Comparison of ENCODE assay signal across 28 cellular contexts in genomic region chr20:56088381-56088780, GRCh38.
"Had no signal": no experiment of that assay in that cellular context is flagged by ENCODE, and none has a peak within 500 bp of the region (broad histone marks: within the 10 kb centered on the region; RNA-seq: fewer than 3 reads in every experiment).

No MANE protein-coding gene starts in this region.

- DNase-seq: activated CD4-positive, alpha-beta T cell treated with anti-CD3 and anti-CD28 coated beads for 4 hours; activated CD4-positive, alpha-beta T cell treated with anti-CD3 and anti-CD28 coated beads, Interleukin-2, amount 50 U/mL, for 1 hour; activated CD4-positive, alpha-beta T cell treated with anti-CD3 and anti-CD28 coated beads, Interleukin-2, amount 50 U/mL, for 48 hours; activated CD4-positive, CD25-positive, alpha-beta regulatory T cell; activated CD4-positive, CD25-positive, alpha-beta regulatory T cell treated with anti-CD3 and anti-CD28 coated beads, Interleukin-2, amount 50 U/mL, for 72 hours; activated CD8-positive, alpha-beta memory T cell treated with anti-CD3 and anti-CD28 coated beads for 24 hours; activated CD8-positive, alpha-beta T cell treated with anti-CD3 and anti-CD28 coated beads for 36 hours; activated effector memory CD4-positive, alpha-beta T cell treated with anti-CD3 and anti-CD28 coated beads, Interleukin-2, amount 50 U/mL, for 16 hours; activated naive CD4-positive, alpha-beta T cell treated with anti-CD3 and anti-CD28 coated beads for 36 hours; activated naive CD8-positive, alpha-beta T cell treated with anti-CD3 and anti-CD28 coated beads for 36 hours; activated naive CD8-positive, alpha-beta T cell treated with anti-CD3 and anti-CD28 coated beads, Interleukin-2, amount 50 U/mL, for 24 hours; activated T-cell treated with anti-CD3 and anti-CD28 coated beads, Interleukin-2, amount 50 U/mL, for 1 hour; activated T-cell treated with anti-CD3 and anti-CD28 coated beads, Interleukin-2, amount 50 U/mL, for 48 hours; adrenal gland; aorta; body of pancreas; central memory CD4-positive, alpha-beta T cell; cerebellar nuclear complex; effector memory CD4-positive, alpha-beta T cell; erythroblast; foreskin keratinocyte; gastrocnemius medialis; glutamatergic neuron; T-helper 2 cell had no signal

- H3K36me3 Mint-ChIP-seq: activated naive CD4-positive, alpha-beta T cell treated with anti-CD3 and anti-CD28 coated beads, Interleukin-2, amount 50 U/mL, for 24 hours; activated naive CD8-positive, alpha-beta T cell treated with anti-CD3 and anti-CD28 coated beads for 36 hours had no signal

- ATAC-seq: activated CD8-positive, alpha-beta T cell treated with anti-CD3 and anti-CD28 coated beads for 36 hours; activated naive CD8-positive, alpha-beta T cell treated with anti-CD3 and anti-CD28 coated beads, Interleukin-2, amount 50 U/mL, for 24 hours; body of pancreas; foreskin keratinocyte; gastrocnemius medialis had no signal

- H3K27me3 Mint-ChIP-seq: activated naive CD4-positive, alpha-beta T cell treated with anti-CD3 and anti-CD28 coated beads, Interleukin-2, amount 50 U/mL, for 24 hours; activated naive CD8-positive, alpha-beta T cell treated with anti-CD3 and anti-CD28 coated beads, Interleukin-2, amount 50 U/mL, for 24 hours; dendritic cell treated with granulocyte-macrophage colony-stimulating factor and Interleukin-4, amounts not matched to agents 40 ng/mL and 50 ng/mL, for 4 days had no signal

- H3K27ac Mint-ChIP-seq: activated CD8-positive, alpha-beta T cell treated with anti-CD3 and anti-CD28 coated beads for 36 hours; activated naive CD4-positive, alpha-beta T cell treated with anti-CD3 and anti-CD28 coated beads for 36 hours; activated naive CD4-positive, alpha-beta T cell treated with anti-CD3 and anti-CD28 coated beads, Interleukin-2, amount 50 U/mL, for 24 hours; activated naive CD8-positive, alpha-beta T cell treated with anti-CD3 and anti-CD28 coated beads for 36 hours; activated naive CD8-positive, alpha-beta T cell treated with anti-CD3 and anti-CD28 coated beads, Interleukin-2, amount 50 U/mL, for 24 hours; activated T-helper 1 cell treated with anti-CD3 and anti-CD28 coated beads, Interleukin-12 subunit alpha, Interleukin-12 subunit beta, Interleukin-2, Interleukin-4 antibody, amounts not matched to agents 30 ng/mL and 10 ng/mL and 1 ng/mL, durations not matched to agents 14 hours and 24 hours and 36 hours; activated T-helper 2 cell treated with anti-CD3 and anti-CD28 coated beads, Interferon-gamma antibody, Interleukin-2, Interleukin-4, amounts not matched to agents 10 μg/mL and 5 μg/mL and 100 μg/mL, durations not matched to agents 14 hours and 24 hours and 36 hours; dendritic cell treated with granulocyte-macrophage colony-stimulating factor and Interleukin-4, amounts not matched to agents 40 ng/mL and 50 ng/mL, for 4 days had no signal

- H3K4me3 Mint-ChIP-seq: activated CD8-positive, alpha-beta T cell treated with anti-CD3 and anti-CD28 coated beads for 36 hours; activated naive CD4-positive, alpha-beta T cell treated with anti-CD3 and anti-CD28 coated beads for 36 hours; activated naive CD4-positive, alpha-beta T cell treated with anti-CD3 and anti-CD28 coated beads, Interleukin-2, amount 50 U/mL, for 24 hours; activated naive CD8-positive, alpha-beta T cell treated with anti-CD3 and anti-CD28 coated beads for 36 hours; activated naive CD8-positive, alpha-beta T cell treated with anti-CD3 and anti-CD28 coated beads, Interleukin-2, amount 50 U/mL, for 24 hours; activated T-helper 1 cell treated with anti-CD3 and anti-CD28 coated beads, Interleukin-12 subunit alpha, Interleukin-12 subunit beta, Interleukin-2, Interleukin-4 antibody, amounts not matched to agents 30 ng/mL and 10 ng/mL and 1 ng/mL, durations not matched to agents 14 hours and 24 hours and 36 hours; dendritic cell treated with granulocyte-macrophage colony-stimulating factor and Interleukin-4, amounts not matched to agents 40 ng/mL and 50 ng/mL, for 4 days had no signal

- H3K4me1 Mint-ChIP-seq: activated naive CD4-positive, alpha-beta T cell treated with anti-CD3 and anti-CD28 coated beads, Interleukin-2, amount 50 U/mL, for 24 hours; activated naive CD8-positive, alpha-beta T cell treated with anti-CD3 and anti-CD28 coated beads for 36 hours; activated naive CD8-positive, alpha-beta T cell treated with anti-CD3 and anti-CD28 coated beads, Interleukin-2, amount 50 U/mL, for 24 hours had no signal
